12 cellular contexts compared by ENCODE assay signal in genomic region chr7:135981958-135982646, GRCh38. TPM values are rescaled to one million over a fixed set of nuclear protein-coding genes. Genes with fewer than 3 reads are reported as not detected.
A peak's percentile ranks its signal among the peaks of the same experiment; 100 is the strongest.
DNase-seq lines count a peak whose midpoint lies in the region; ATAC-seq, FAIRE-seq and TF ChIP-seq lines count a peak whose summit lies in the region.
"Had no signal": no experiment of that assay in that cellular context is flagged by ENCODE, and none has a peak within 500 bp of the region (broad histone marks: within the 10 kb centered on the region; RNA-seq: fewer than 3 reads in every experiment).

No MANE protein-coding gene starts in this region.

- peak overlapping the region; percentile 67 for H3K27ac ChIP-seq in OCI-LY7 (ENCODE audit: low read depth, low read length, poor library complexity, severe bottlenecking)
- H3K27ac ChIP-seq in GM12878 (ENCODE audit: control insufficient read depth, insufficient read depth): peak overlapping the region; percentile 75; the same call in 1 of the 2 replicates
- H3K27ac ChIP-seq in caudate nucleus (ENCODE audit: low read depth, low read length): no peak overlapping the region

- POLR2A ChIA-PET in OCI-LY7 (lab: Charles Lee): interaction anchor here (0.5 to 3.9 kb wide), 22 partner anchors 8 to 430 kb away, joined by 3 to 28 read pairs (median 3); no protein-coding TSS in a partner anchor
- POLR2A ChIA-PET in GM12878 (lab: Charles Lee): interaction anchor here (0.6 to 3.5 kb wide), 5 partner anchors 7 to 320 kb away, joined by 3 to 14 read pairs (median 4); partner anchors contain the start of gene STMP1

- RAD21 ChIA-PET in GM12878 (lab: Charles Lee; ENCODE audit: unreplicated experiment): interaction anchor here (0.7 to 2.4 kb wide), 9 partner anchors 9 to 50 kb away, joined by 3 to 9 read pairs (median 5); no protein-coding TSS in a partner anchor

- H3K4me1 Mint-ChIP-seq in activated T-cell treated with anti-CD3 and anti-CD28 coated beads, Interleukin-2, amount 50 U/mL, for 24 hours (ENCODE audit: low read depth): peaks cover 52% of the 10 kb centered on the region
- peaks cover 50% of the 10 kb centered on the region for H3K4me1 Mint-ChIP-seq in stimulated activated effector memory CD8-positive, alpha-beta T cell treated with anti-CD3 and anti-CD28 coated beads, Interleukin-12 subunit alpha, Interleukin-12 subunit beta, amount 100 ng/mL, for 72 hours

- in situ Hi-C loops in GM12878 (cut with MboI): no loop called here

- no peaks in the 10 kb centered on the region for H3K9me3 Mint-ChIP-seq in activated T-cell treated with anti-CD3 and anti-CD28 coated beads, Interleukin-2, amount 50 U/mL, for 24 hours
- no peaks in the 10 kb centered on the region for H3K9me3 Mint-ChIP-seq in stimulated activated effector memory CD8-positive, alpha-beta T cell treated with anti-CD3 and anti-CD28 coated beads, Interleukin-12 subunit alpha, Interleukin-12 subunit beta, amount 100 ng/mL, for 72 hours

- H3K4me3 ChIP-seq in OCI-LY7 (ENCODE audit: low read depth, low read length, poor library complexity, severe bottlenecking) (peak overlapping the region; percentile 66), GM12878 (peak overlapping the region; percentile 66)

- TF ChIP-seq POLR2A in GM12878 (IDR thresholded peaks at IDR 0.05; ENCODE audit: low read depth, low read length): no peak

- H4K20me1 ChIP-seq in OCI-LY7 (ENCODE audit: insufficient read depth, low read length) (no peaks in the 10 kb centered on the region), GM12878 (ENCODE audit: control insufficient read depth, insufficient read depth) (no peaks in the 10 kb centered on the region)

- no peak for TF ChIP-seq EP300 in GM12878 (IDR thresholded peaks at IDR 0.05; ENCODE audit: borderline replicate concordance in 1 of 2, control insufficient read depth in 1 of 2, low read depth in 2 of 2, low read length in 2 of 2)

- 5% methylated on average over 8 of the region's 8 CpGs for WGBS in GM12878 (ENCODE audit: insufficient coverage, insufficient replicate concordance, low lambda C conversion rate, missing lambda C conversion rate)

- peaks cover under 1% of the 10 kb centered on the region for H3K36me3 Mint-ChIP-seq in activated T-cell treated with anti-CD3 and anti-CD28 coated beads, Interleukin-2, amount 50 U/mL, for 24 hours (ENCODE audit: low read depth)
- H3K36me3 Mint-ChIP-seq in stimulated activated effector memory CD8-positive, alpha-beta T cell treated with anti-CD3 and anti-CD28 coated beads, Interleukin-12 subunit alpha, Interleukin-12 subunit beta, amount 100 ng/mL, for 72 hours: peaks cover 21% of the 10 kb centered on the region

- no peaks in the 10 kb centered on the region for H3K27me3 Mint-ChIP-seq in activated T-cell treated with anti-CD3 and anti-CD28 coated beads, Interleukin-2, amount 50 U/mL, for 24 hours

- no TSS peak for BruUV-seq in OCI-LY7 (replicated peaks; lab: Mats Ljungman, UMichigan)
- BruUV-seq in GM12878 (replicated peaks; lab: Mats Ljungman, UMichigan): no TSS peak

- CTCF ChIA-PET in OCI-LY7 (lab: Charles Lee; ENCODE audit: unreplicated experiment): no interaction called here
- CTCF ChIA-PET in GM12878 (lab: Yijun Ruan, JAX): interaction anchor here (0.7 to 2.8 kb wide), 11 partner anchors 10 to 183 kb away, joined by 3 to 12 read pairs (median 4); no protein-coding TSS in a partner anchor

- H3K36me3 ChIP-seq in OCI-LY7 (ENCODE audit: insufficient read depth, low read length) (peaks cover 17% of the 10 kb centered on the region), GM12878 (ENCODE audit: control insufficient read depth in 2 of 2, insufficient read depth in 2 of 2, low read length in 1 of 2) (no peaks in the 10 kb centered on the region)

- ATAC-seq in GM12878 (no peak), HG02642 (IDR thresholded peaks at IDR 0.05; ENCODE audit: poor library complexity, unreplicated experiment) (no peak)
- no peak for ATAC-seq in stimulated activated effector memory CD8-positive, alpha-beta T cell treated with anti-CD3 and anti-CD28 coated beads, Interleukin-12 subunit alpha, Interleukin-12 subunit beta, amount 100 ng/mL, for 72 hours
- ATAC-seq: left ventricle myocardium superior, Panc1 had no signal

- intact Hi-C loops in OCI-LY7 (cut with micrococcal nuclease; ENCODE audit: unreplicated experiment): loop anchor here (5.0 kb wide), 3 partner anchors 320 to 810 kb away; partner anchors contain the start of genes CYREN and STMP1
- intact Hi-C loops in GM12878 (cut with micrococcal nuclease; ENCODE audit: unreplicated experiment): no loop called here

- SMC1A ChIA-PET in GM12878 (lab: Charles Lee; ENCODE audit: uncharacterized antibody, unreplicated experiment): interaction anchor here (0.7 to 3.7 kb wide), 10 partner anchors 8 to 72 kb away, joined by 3 to 35 read pairs (median 6); no protein-coding TSS in a partner anchor

- H3K27ac Mint-ChIP-seq in activated T-cell treated with anti-CD3 and anti-CD28 coated beads, Interleukin-2, amount 50 U/mL, for 24 hours: peak overlapping the region; percentile 91
- peak overlapping the region; percentile 74 for H3K27ac Mint-ChIP-seq in stimulated activated effector memory CD8-positive, alpha-beta T cell treated with anti-CD3 and anti-CD28 coated beads, Interleukin-12 subunit alpha, Interleukin-12 subunit beta, amount 100 ng/mL, for 72 hours

- TF ChIP-seq CTCF in OCI-LY7 (conservative IDR thresholded peaks at IDR 0.05; ENCODE audit: low read length): no peak
- TF ChIP-seq CTCF in GM12878 (IDR thresholded peaks at IDR 0.05 in 2 of 3, conservative IDR thresholded peaks at IDR 0.05 in 1 of 3; ENCODE audit: control insufficient read depth in 2 of 3, extremely low read depth in 1 of 3, insufficient read depth in 1 of 3, low read depth in 3 of 3, low read length in 3 of 3): no peak

- no peak for FAIRE-seq in GM12878 (lab: Jason Lieb, UNC)

- TF ChIP-seq RAD21 in GM12878 (IDR thresholded peaks at IDR 0.05; ENCODE audit: insufficient read depth, low read depth, low read length): no peak

- H3K9me2 ChIP-seq in OCI-LY7 (ENCODE audit: insufficient read depth, low read length): no peaks in the 10 kb centered on the region

- H3K79me2 ChIP-seq in OCI-LY7 (ENCODE audit: insufficient read depth, low read depth, low read length): peaks cover 36% of the 10 kb centered on the region; the same call in 1 of the 2 replicates
- H3K79me2 ChIP-seq in GM12878 (ENCODE audit: control insufficient read depth, insufficient read depth, low read length): peaks cover 6% of the 10 kb centered on the region

- H3K9me3 ChIP-seq in OCI-LY7 (ENCODE audit: low read length) (peaks cover 23% of the 10 kb centered on the region; the same call in 1 of the 2 replicates), GM12878 (replicated peaks; ENCODE audit: control insufficient read depth, insufficient read depth, low read length) (no peaks in the 10 kb centered on the region; the same call in 1 of the 3 replicates)

- peak overlapping the region; percentile 69 for H3K4me3 Mint-ChIP-seq in activated T-cell treated with anti-CD3 and anti-CD28 coated beads, Interleukin-2, amount 50 U/mL, for 24 hours
- H3K4me3 Mint-ChIP-seq in stimulated activated effector memory CD8-positive, alpha-beta T cell treated with anti-CD3 and anti-CD28 coated beads, Interleukin-12 subunit alpha, Interleukin-12 subunit beta, amount 100 ng/mL, for 72 hours: peak overlapping the region; percentile 76

- no peaks in the 10 kb centered on the region for H3K27me3 ChIP-seq in GM12878 (replicated peaks in 1 of 2; ENCODE audit: control insufficient read depth in 2 of 2, insufficient read depth in 2 of 2, low read length in 1 of 2)

- H3K4me1 ChIP-seq in OCI-LY7 (ENCODE audit: insufficient read depth, low read length, poor library complexity, severe bottlenecking) (peaks cover 51% of the 10 kb centered on the region), GM12878 (ENCODE audit: control insufficient read depth, insufficient read depth, low read length) (peaks cover 21% of the 10 kb centered on the region)

- no peak for DNase-seq in activated T-cell treated with anti-CD3 and anti-CD28 coated beads, Interleukin-2, amount 50 U/mL, for 24 hours
- DNase-seq in activated T-cell treated with anti-CD3 and anti-CD28 coated beads for 4 hours (no peak), OCI-LY7 (ENCODE audit: low spot score) (peak; percentile 41), GM12878 (ENCODE audit: low read depth, low spot score) (no peak), NCI-H526 (lab: John Stamatoyannopoulos, UW) (no peak), caudate nucleus (lab: John Stamatoyannopoulos, UW) (no peak)
- no peak for DNase-seq in stimulated activated effector memory CD8-positive, alpha-beta T cell treated with anti-CD3 and anti-CD28 coated beads, Interleukin-12 subunit alpha, Interleukin-12 subunit beta, amount 100 ng/mL, for 72 hours (ENCODE audit: low spot score in 2 of 2)
- DNase-seq: hippocampal formation, left ventricle myocardium superior, T-helper 9 cell had no signal

- peak overlapping the region; percentile 10; the same call in 1 of the 2 replicates for H3K9ac ChIP-seq in GM12878 (ENCODE audit: control insufficient read depth, insufficient read depth, low read length)

- H2AFZ ChIP-seq in OCI-LY7 (ENCODE audit: low read length) (peak overlapping the region; percentile 72; the same call in 1 of the 2 replicates), GM12878 (ENCODE audit: control insufficient read depth, low read depth, low read length) (peak overlapping the region; percentile 51)

- H3K4me2 ChIP-seq in OCI-LY7 (ENCODE audit: low read length) (peak overlapping the region; percentile 72), GM12878 (ENCODE audit: control insufficient read depth, insufficient read depth) (peak overlapping the region; percentile 91)

RNA-seq across cellular contexts. Expression of gene MTPN, which starts 4.9 kb away (rescaled TPM):
- 83.9 and 91.3 TPM in 2 replicates for total RNA-seq in OCI-LY7 (2014; rRNA removed; shearing (Covaris generic))
- total RNA-seq in OCI-LY7 (2022) (281 and 346 TPM in 2 replicates), GM12878 (2014; rRNA removed) (108 and 112 TPM in 2 replicates), GM12878 (2014; rRNA removed; fragmentation: Illumina TruSeq; extraction: Trizol) (84.1 and 84.5 TPM in 2 replicates), GM12878 (2021) (143 and 144 TPM in 2 replicates)
- 36.3 and 40.3 TPM in 2 replicates for total RNA-seq in GM12878 (2013; cell fraction: nucleolus; rRNA removed)
- 39.8 TPM for polyA plus RNA-seq in GM12878 (2011; ENCODE audit: low read depth)
- polyA plus RNA-seq in GM12878 (2011; rRNA removed) (146 and 178 TPM in 2 replicates), GM12878 (2014; fragmentation: Illumina TruSeq; extraction: Trizol) (129 and 156 TPM in 2 replicates), GM12878 (2014; fragmentation: Nextera tagmentation; extraction: Ambion mirVana) (10 to 100 TPM; 38.7 to 48.5 TPM), GM12878 (2014; rRNA removed) (80.1 and 82.2 TPM in 2 replicates), GM12878 (2016; fragmentation: Nextera tagmentation; extraction: Ambion mirVana) (10 to 100 TPM; 63.8 to 86.4 TPM)
- polyA plus RNA-seq in GM12878 (2011; cell fraction: cytosol; rRNA removed): 72.4 and 80.3 TPM in 2 replicates
- 42.1 and 48.1 TPM in 2 replicates for polyA plus RNA-seq in GM12878 (2011; cell fraction: nucleus; rRNA removed)
- polyA plus RNA-seq in GM12878 (2012): 82.0 and 94.0 TPM in 2 replicates
- polyA minus RNA-seq in GM12878 (2011; rRNA and poly(A)+ RNA removed): 109 and 126 TPM in 2 replicates
- polyA minus RNA-seq in GM12878 (2011; cell fraction: cytosol; rRNA and poly(A)+ RNA removed): 75.0 and 78.2 TPM in 2 replicates
- polyA minus RNA-seq in GM12878 (2011; cell fraction: nucleus; rRNA and poly(A)+ RNA removed): 65.8 and 139 TPM in 2 replicates
